In the genomic region with DNA sequence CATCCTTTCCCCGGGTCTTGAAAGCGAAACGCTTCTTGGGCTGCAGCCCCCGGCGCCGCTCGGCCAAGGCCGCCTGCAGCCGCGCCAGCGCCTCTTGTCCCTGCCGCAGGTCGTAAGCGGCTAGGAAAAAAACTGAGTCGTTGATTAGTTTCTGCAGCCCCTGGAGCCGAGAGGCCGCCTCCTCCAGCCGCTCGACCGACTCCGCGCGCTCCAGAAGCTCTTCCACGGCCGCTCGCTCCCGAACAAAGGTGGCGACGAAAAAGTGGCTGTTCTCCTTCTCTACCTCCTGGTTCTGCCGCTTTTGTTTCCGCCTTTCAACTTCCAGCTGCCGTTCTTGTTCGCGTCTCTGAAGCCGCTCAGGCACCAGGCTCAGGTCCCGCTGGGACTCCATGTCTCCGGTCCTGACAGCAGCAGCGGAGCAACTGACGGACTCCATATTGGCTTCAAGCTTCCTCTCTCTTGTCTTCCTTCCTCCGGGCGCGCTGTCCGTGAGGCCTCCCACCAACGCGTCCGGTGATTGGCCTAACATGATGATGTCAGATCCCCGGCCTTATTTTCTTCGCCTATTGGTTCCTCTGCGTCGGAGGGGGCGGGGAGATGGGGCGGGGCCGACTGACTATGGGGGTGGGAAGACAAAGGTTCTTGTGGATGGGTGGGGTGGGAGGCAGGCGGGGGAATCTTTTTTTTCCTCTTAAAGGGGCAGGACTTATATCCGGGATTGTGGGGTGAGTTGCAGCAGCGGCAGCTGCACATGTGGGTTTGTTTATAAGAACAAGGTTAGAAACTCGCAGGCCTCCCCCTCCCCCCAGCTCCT, we compare ENCODE assay signal across 8 cellular contexts. TPM values are rescaled to one million over a fixed set of nuclear protein-coding genes. Genes with fewer than 3 reads are reported as not detected.
DNase-seq lines count a peak whose midpoint lies in the region; ATAC-seq and TF ChIP-seq lines count a peak whose summit lies in the region.

A gene with protein sequence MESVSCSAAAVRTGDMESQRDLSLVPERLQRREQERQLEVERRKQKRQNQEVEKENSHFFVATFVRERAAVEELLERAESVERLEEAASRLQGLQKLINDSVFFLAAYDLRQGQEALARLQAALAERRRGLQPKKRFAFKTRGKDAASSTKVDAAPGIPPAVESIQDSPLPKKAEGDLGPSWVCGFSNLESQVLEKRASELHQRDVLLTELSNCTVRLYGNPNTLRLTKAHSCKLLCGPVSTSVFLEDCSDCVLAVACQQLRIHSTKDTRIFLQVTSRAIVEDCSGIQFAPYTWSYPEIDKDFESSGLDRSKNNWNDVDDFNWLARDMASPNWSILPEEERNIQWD (minus strand): TSS at position 466 of the 814 bp plus-strand sequence. CDS start 30 bp downstream, at position 436.

- H3K27me3 ChIP-seq in upper lobe of right lung: no peaks in the 10 kb centered on the region

- H3K27me3 Mint-ChIP-seq in T-helper 1 cell treated with Interleukin-12 subunit alpha and Interleukin-12 subunit beta and Interleukin-4 antibody, amounts not matched to agents 30 μg/mL and 1 μg/mL, for 36 hours (ENCODE audit: low read depth): no peaks in the 10 kb centered on the region
- H3K27me3 Mint-ChIP-seq in progenitor cell of endocrine pancreas: no peaks in the 10 kb centered on the region

- no peaks in the 10 kb centered on the region for H3K36me3 ChIP-seq in upper lobe of right lung

- H3K4me3 ChIP-seq in upper lobe of right lung: peak within 1 kb of the TSS; percentile 93

- H3K27ac ChIP-seq in angular gyrus (ENCODE audit: low read depth, low read length) (peak within 1 kb of the TSS; percentile 93), upper lobe of right lung (peak within 1 kb of the TSS; percentile 98)

- H3K9me3 ChIP-seq in upper lobe of right lung: no peaks in the 10 kb centered on the region

- H3K9me3 Mint-ChIP-seq in T-helper 1 cell treated with Interleukin-12 subunit alpha and Interleukin-12 subunit beta and Interleukin-4 antibody, amounts not matched to agents 30 μg/mL and 1 μg/mL, for 36 hours: no peaks in the 10 kb centered on the region
- no peaks in the 10 kb centered on the region for H3K9me3 Mint-ChIP-seq in progenitor cell of endocrine pancreas (ENCODE audit: low read depth)

- TF ChIP-seq CTCF in progenitor cell of endocrine pancreas (IDR thresholded peaks at IDR 0.05; ENCODE audit: unreplicated experiment) (no peak), upper lobe of right lung (IDR thresholded peaks at IDR 0.05) (no peak)

- H3K36me3 Mint-ChIP-seq in T-helper 1 cell treated with Interleukin-12 subunit alpha and Interleukin-12 subunit beta and Interleukin-4 antibody, amounts not matched to agents 30 μg/mL and 1 μg/mL, for 36 hours (ENCODE audit: low read depth): peaks cover 12% of the 10 kb centered on the region
- peaks cover 1% of the 10 kb centered on the region for H3K36me3 Mint-ChIP-seq in progenitor cell of endocrine pancreas (ENCODE audit: insufficient read depth)

- intact Hi-C loops in left ventricle myocardium superior (cut with micrococcal nuclease): no loop called here
- intact Hi-C loops in upper lobe of right lung (cut with DNase I): no loop called here

- DNase-seq in NCI-H1694 treated with DMSO at 0.1 percent for 48 hours (lab: John Stamatoyannopoulos, UW): peak; percentile 94
- DNase-seq in left ventricle myocardium superior: peak; percentile 94
- peak; percentile 79 for DNase-seq in progenitor cell of endocrine pancreas (ENCODE audit: low spot score, unreplicated experiment)
- peak; percentile 96 for DNase-seq in upper lobe of right lung

- H3K27ac Mint-ChIP-seq in T-helper 1 cell treated with Interleukin-12 subunit alpha and Interleukin-12 subunit beta and Interleukin-4 antibody, amounts not matched to agents 30 μg/mL and 1 μg/mL, for 36 hours: peak within 1 kb of the TSS; percentile 100
- peak within 1 kb of the TSS; percentile 99 for H3K27ac Mint-ChIP-seq in progenitor cell of endocrine pancreas

- peaks cover 26% of the 10 kb centered on the region for H3K4me1 Mint-ChIP-seq in T-helper 1 cell treated with Interleukin-12 subunit alpha and Interleukin-12 subunit beta and Interleukin-4 antibody, amounts not matched to agents 30 μg/mL and 1 μg/mL, for 36 hours (ENCODE audit: low read depth)
- peaks cover 22% of the 10 kb centered on the region for H3K4me1 Mint-ChIP-seq in progenitor cell of endocrine pancreas (ENCODE audit: low read depth)

- peaks cover 30% of the 10 kb centered on the region for H3K4me1 ChIP-seq in upper lobe of right lung

- ATAC-seq in GM18498 (IDR thresholded peaks at IDR 0.05; ENCODE audit: unreplicated experiment) (peak; percentile 71), HG02885 (IDR thresholded peaks at IDR 0.05; ENCODE audit: poor library complexity, unreplicated experiment) (peak; percentile 80), left ventricle myocardium superior (peak; percentile 92), upper lobe of right lung (peak; percentile 94)

- peak within 1 kb of the TSS; percentile 100 for H3K4me3 Mint-ChIP-seq in T-helper 1 cell treated with Interleukin-12 subunit alpha and Interleukin-12 subunit beta and Interleukin-4 antibody, amounts not matched to agents 30 μg/mL and 1 μg/mL, for 36 hours
- peak within 1 kb of the TSS; percentile 96 for H3K4me3 Mint-ChIP-seq in progenitor cell of endocrine pancreas (ENCODE audit: low read depth)

RNA-seq across cellular contexts. Expression of the gene that starts here (rescaled TPM):
- total RNA-seq in left ventricle myocardium superior (10.6 TPM), progenitor cell of endocrine pancreas (26.8 and 28.4 TPM in 2 replicates), upper lobe of right lung (17.8 TPM)

Comparison
In these comparisons a context has a peak if more than half of its experiments do, and no peak if none do; other contexts are left out.
1. Peak in every context shown above with its lines: DNase-seq, ATAC-seq, H3K4me3 ChIP-seq and H3K27ac ChIP-seq.